Comparison of ENCODE assay signal across 14 cellular contexts in the genomic region with DNA sequence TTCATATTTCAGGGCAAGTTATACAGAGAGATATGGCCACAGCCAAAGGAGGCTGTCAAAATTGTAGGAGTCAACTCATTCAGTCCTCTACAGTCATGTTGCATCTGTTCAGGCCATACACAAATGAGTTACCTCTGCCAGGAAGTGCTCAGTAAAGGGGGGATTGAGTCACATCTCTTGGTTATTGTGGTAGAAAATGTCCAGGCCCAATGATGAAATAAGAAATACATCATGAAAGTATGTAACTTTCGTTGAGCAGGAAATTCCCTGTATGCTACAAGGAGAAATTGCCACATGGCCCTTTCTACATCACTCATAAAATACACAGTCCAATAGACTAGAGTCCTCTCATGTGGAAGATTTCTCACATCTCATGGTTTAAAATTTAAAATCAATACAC.
DNase-seq lines count a peak whose midpoint lies in the region; ATAC-seq and TF ChIP-seq lines count a peak whose summit lies in the region.
"Had no signal": no experiment of that assay in that cellular context is flagged by ENCODE, and none has a peak within 500 bp of the region (broad histone marks: within the 10 kb centered on the region; RNA-seq: fewer than 3 reads in every experiment).

No MANE protein-coding gene starts in this region.

- DNase-seq in AG04450 (ENCODE audit: low read depth, low spot score) (peak; percentile 73), GM23248 (peak; percentile 95), glomerular visceral epithelial cell (ENCODE audit: extremely low spot score) (peak; percentile 53), HT-29 (ENCODE audit: low spot score) (no peak), inferior parietal cortex (ENCODE audit: extremely low spot score) (no peak), NCI-H1048 (lab: John Stamatoyannopoulos, UW) (no peak), SHP77 (lab: John Stamatoyannopoulos, UW) (no peak)
- no peak for DNase-seq in activated naive CD8-positive, alpha-beta T cell treated with anti-CD3 and anti-CD28 coated beads, Interleukin-2, amount 50 U/mL, for 24 hours
- DNase-seq: body of pancreas; CD4-positive, alpha-beta T cell; left cardiac atrium; NCI-H1417 treated with DMSO at 0.1 percent for 48 hours had no signal

- H3K4me2 ChIP-seq in GM23248 (ENCODE audit: unreplicated experiment), result peak overlapping the region; percentile 40

- H3K36me3 ChIP-seq in GM23248 (ENCODE audit: low read depth), result no peaks in the 10 kb centered on the region

- no peak overlapping the region for H3K27ac Mint-ChIP-seq in activated naive CD8-positive, alpha-beta T cell treated with anti-CD3 and anti-CD28 coated beads, Interleukin-2, amount 50 U/mL, for 24 hours
- H3K27ac Mint-ChIP-seq: CD4-positive, alpha-beta T cell had no signal

- H3K79me2 ChIP-seq in GM23248 (ENCODE audit: insufficient read depth), result no peaks in the 10 kb centered on the region

- TF ChIP-seq CTCF in AG04450 (IDR thresholded peaks at IDR 0.05; ENCODE audit: low read depth, low read length), result no peak

- POLR2A ChIA-PET in AG04450 (lab: Yijun Ruan, JAX), result no interaction called here

- peaks cover 24% of the 10 kb centered on the region for H3F3A ChIP-seq in GM23248 (ENCODE audit: insufficient read depth)

- H3K27ac ChIP-seq in AG04450 (ENCODE audit: low read depth, low read length), result peak overlapping the region; percentile 43
- H3K27ac ChIP-seq in GM23248, result peak overlapping the region; percentile 80
- H3K27ac ChIP-seq: body of pancreas, HL-60 had no signal

- H3K27me3 Mint-ChIP-seq in activated naive CD8-positive, alpha-beta T cell treated with anti-CD3 and anti-CD28 coated beads, Interleukin-2, amount 50 U/mL, for 24 hours, result no peaks in the 10 kb centered on the region
- H3K27me3 Mint-ChIP-seq: CD4-positive, alpha-beta T cell had no signal

- H3K9me3 ChIP-seq in AG04450 (ENCODE audit: control insufficient read depth, insufficient read depth, low read length) (no peaks in the 10 kb centered on the region), GM23248 (ENCODE audit: low read depth) (no peaks in the 10 kb centered on the region)
- H3K9me3 ChIP-seq: body of pancreas had no signal

- H3K9me2 ChIP-seq in GM23248 (ENCODE audit: insufficient read depth), result no peaks in the 10 kb centered on the region

- H3K4me3 ChIP-seq in AG04450 (ENCODE audit: low read depth, low read length) (no peak overlapping the region), GM23248 (no peak overlapping the region)
- H3K4me3 ChIP-seq: body of pancreas had no signal

- H3K4me1 ChIP-seq in GM23248 (ENCODE audit: insufficient read depth), result peaks cover 19% of the 10 kb centered on the region
- H3K4me1 ChIP-seq: body of pancreas had no signal

- CTCF ChIA-PET in AG04450 (lab: Charles Lee), result interaction anchor here (0.8 kb wide), 1 partner anchor 106 kb away, joined by 3 read pairs; no protein-coding TSS in a partner anchor

- WGBS in GM23248 (ENCODE audit: low coverage in 1 of 2, low lambda C conversion rate in 2 of 2, missing lambda C conversion rate in 2 of 2), 2 experiments, result 0 to 3% methylated on average over 1 of the region's 1 CpG

- H3K27me3 ChIP-seq in AG04450 (ENCODE audit: control insufficient read depth, insufficient read depth, low read length) (no peaks in the 10 kb centered on the region), GM23248 (replicated peaks; ENCODE audit: insufficient read depth) (no peaks in the 10 kb centered on the region)
- H3K27me3 ChIP-seq: body of pancreas had no signal

- H3K36me3 Mint-ChIP-seq in activated naive CD8-positive, alpha-beta T cell treated with anti-CD3 and anti-CD28 coated beads, Interleukin-2, amount 50 U/mL, for 24 hours (ENCODE audit: low read depth), result no peaks in the 10 kb centered on the region

- H3K9me3 Mint-ChIP-seq in activated naive CD8-positive, alpha-beta T cell treated with anti-CD3 and anti-CD28 coated beads, Interleukin-2, amount 50 U/mL, for 24 hours, result peaks cover 2% of the 10 kb centered on the region

- H2AFZ ChIP-seq in GM23248, result peak overlapping the region; percentile 38; the same call in 1 of the 2 replicates

- ATAC-seq in activated naive CD8-positive, alpha-beta T cell treated with anti-CD3 and anti-CD28 coated beads, Interleukin-2, amount 50 U/mL, for 24 hours, result peak; percentile 78
- ATAC-seq: body of pancreas, esophagus mucosa had no signal

- peaks cover 9% of the 10 kb centered on the region for H3K4me1 Mint-ChIP-seq in activated naive CD8-positive, alpha-beta T cell treated with anti-CD3 and anti-CD28 coated beads, Interleukin-2, amount 50 U/mL, for 24 hours

- H3K9ac ChIP-seq in GM23248, result peak overlapping the region; percentile 44

- H4K20me1 ChIP-seq in GM23248 (ENCODE audit: insufficient read depth), result no peaks in the 10 kb centered on the region

- no peak overlapping the region for H3K4me3 Mint-ChIP-seq in activated naive CD8-positive, alpha-beta T cell treated with anti-CD3 and anti-CD28 coated beads, Interleukin-2, amount 50 U/mL, for 24 hours
- H3K4me3 Mint-ChIP-seq: CD4-positive, alpha-beta T cell had no signal

- in situ Hi-C loops in GM23248 (cut with MboI), result no loop called here

Comparison
In these comparisons a context has a peak if more than half of its experiments do, and no peak if none do; other contexts are left out.
1. DNase-seq: peak in AG04450 (single experiment), GM23248 (single experiment) and glomerular visceral epithelial cell (single experiment); none in activated naive CD8-positive, alpha-beta T cell treated with anti-CD3 and anti-CD28 coated beads, Interleukin-2, amount 50 U/mL, for 24 hours (single experiment), HT-29 (single experiment), inferior parietal cortex (single experiment), NCI-H1048 (single experiment) and SHP77 (0 of 2).